ENCODE assay signal across 1 cellular context in the genomic region with DNA sequence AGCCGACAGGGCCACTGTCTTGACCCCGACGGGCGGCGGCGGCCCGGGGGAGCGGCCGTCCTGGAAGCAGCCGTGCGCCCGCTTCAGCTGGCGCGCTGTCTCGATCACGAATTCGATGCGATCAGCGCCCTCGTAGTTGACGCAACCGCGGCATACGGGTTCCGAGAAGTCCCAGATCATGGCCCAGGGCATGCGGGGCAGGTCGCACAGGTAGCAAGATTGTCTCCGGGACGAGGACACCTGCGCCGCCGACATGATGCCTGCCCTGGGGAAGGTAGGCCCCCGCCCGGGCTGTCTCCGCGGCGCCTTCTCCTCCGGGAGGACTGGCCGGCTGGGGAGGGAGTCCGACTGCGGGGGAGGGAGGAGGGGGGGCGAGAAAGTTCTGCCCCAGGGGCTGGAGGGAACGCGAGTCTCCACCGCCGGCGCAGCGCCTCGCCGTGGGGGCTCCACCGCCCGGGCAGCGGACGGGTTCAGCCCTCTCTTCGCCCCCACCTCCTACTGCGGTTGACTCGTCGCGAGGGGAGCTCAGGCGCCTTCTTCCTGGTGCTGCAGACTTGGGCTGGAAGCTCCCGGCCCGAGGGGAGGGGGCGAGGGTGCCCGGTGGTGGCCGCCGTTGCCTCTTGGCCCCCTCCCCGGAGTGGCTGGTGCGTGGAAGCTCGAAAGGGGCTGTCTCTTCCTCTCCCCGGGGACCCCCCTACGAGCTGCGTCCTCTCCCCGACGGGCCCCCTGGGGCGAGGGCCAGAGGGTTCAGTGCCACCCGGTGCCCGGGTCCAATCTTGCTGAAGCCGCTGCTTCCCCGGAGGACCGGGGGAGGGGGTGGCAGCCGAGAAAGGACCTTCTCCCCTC.
A peak's percentile ranks its signal among the peaks of the same experiment; 100 is the strongest.
TF ChIP-seq lines count a peak whose summit lies in the region.

No MANE protein-coding gene starts in this region.

TF ChIP-seq in HEK293, 187 proteins besides CTCF, POLR2A, EP300 and RAD21 (continued from another document and continues in another):
- TF ChIP-seq ZBTB20 (tag by site-specific recombination; IDR thresholded peaks at IDR 0.05): peak; percentile 67
- no peak for TF ChIP-seq ZNF138 (tag by site-specific recombination; IDR thresholded peaks at IDR 0.05; ENCODE audit: borderline replicate concordance)
- TF ChIP-seq, protein P1, sequence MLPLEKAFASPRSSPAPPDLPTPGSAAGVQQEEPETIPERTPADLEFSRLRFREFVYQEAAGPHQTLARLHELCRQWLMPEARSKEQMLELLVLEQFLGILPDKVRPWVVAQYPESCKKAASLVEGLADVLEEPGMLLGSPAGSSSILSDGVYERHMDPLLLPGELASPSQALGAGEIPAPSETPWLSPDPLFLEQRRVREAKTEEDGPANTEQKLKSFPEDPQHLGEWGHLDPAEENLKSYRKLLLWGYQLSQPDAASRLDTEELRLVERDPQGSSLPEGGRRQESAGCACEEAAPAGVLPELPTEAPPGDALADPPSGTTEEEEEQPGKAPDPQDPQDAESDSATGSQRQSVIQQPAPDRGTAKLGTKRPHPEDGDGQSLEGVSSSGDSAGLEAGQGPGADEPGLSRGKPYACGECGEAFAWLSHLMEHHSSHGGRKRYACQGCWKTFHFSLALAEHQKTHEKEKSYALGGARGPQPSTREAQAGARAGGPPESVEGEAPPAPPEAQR (tag by site-specific recombination; IDR thresholded peaks at IDR 0.05): no peak
- no peak for TF ChIP-seq ZNF121 (tag by site-specific recombination; IDR thresholded peaks at IDR 0.05)
- TF ChIP-seq, protein P2, sequence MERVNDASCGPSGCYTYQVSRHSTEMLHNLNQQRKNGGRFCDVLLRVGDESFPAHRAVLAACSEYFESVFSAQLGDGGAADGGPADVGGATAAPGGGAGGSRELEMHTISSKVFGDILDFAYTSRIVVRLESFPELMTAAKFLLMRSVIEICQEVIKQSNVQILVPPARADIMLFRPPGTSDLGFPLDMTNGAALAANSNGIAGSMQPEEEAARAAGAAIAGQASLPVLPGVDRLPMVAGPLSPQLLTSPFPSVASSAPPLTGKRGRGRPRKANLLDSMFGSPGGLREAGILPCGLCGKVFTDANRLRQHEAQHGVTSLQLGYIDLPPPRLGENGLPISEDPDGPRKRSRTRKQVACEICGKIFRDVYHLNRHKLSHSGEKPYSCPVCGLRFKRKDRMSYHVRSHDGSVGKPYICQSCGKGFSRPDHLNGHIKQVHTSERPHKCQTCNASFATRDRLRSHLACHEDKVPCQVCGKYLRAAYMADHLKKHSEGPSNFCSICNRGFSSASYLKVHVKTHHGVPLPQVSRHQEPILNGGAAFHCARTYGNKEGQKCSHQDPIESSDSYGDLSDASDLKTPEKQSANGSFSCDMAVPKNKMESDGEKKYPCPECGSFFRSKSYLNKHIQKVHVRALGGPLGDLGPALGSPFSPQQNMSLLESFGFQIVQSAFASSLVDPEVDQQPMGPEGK (tag by site-specific recombination; IDR thresholded peaks at IDR 0.05): peak; percentile 92
- TF ChIP-seq, protein P3, sequence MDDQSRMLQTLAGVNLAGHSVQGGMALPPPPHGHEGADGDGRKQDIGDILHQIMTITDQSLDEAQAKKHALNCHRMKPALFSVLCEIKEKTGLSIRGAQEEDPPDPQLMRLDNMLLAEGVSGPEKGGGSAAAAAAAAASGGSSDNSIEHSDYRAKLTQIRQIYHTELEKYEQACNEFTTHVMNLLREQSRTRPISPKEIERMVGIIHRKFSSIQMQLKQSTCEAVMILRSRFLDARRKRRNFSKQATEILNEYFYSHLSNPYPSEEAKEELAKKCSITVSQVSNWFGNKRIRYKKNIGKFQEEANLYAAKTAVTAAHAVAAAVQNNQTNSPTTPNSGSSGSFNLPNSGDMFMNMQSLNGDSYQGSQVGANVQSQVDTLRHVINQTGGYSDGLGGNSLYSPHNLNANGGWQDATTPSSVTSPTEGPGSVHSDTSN (CRISPR knock-in tag; IDR thresholded peaks at IDR 0.05): peak; percentile 58; the same call in 1 of the 2 replicates
- TF ChIP-seq ZNF76 (tag by site-specific recombination; IDR thresholded peaks at IDR 0.05; ENCODE audit: borderline replicate concordance, low read depth): peak; percentile 53; the same call in 1 of the 2 replicates
- no peak for TF ChIP-seq GLI2 (tag by site-specific recombination; IDR thresholded peaks at IDR 0.05; ENCODE audit: borderline replicate concordance, low read depth)
- TF ChIP-seq, protein P4, sequence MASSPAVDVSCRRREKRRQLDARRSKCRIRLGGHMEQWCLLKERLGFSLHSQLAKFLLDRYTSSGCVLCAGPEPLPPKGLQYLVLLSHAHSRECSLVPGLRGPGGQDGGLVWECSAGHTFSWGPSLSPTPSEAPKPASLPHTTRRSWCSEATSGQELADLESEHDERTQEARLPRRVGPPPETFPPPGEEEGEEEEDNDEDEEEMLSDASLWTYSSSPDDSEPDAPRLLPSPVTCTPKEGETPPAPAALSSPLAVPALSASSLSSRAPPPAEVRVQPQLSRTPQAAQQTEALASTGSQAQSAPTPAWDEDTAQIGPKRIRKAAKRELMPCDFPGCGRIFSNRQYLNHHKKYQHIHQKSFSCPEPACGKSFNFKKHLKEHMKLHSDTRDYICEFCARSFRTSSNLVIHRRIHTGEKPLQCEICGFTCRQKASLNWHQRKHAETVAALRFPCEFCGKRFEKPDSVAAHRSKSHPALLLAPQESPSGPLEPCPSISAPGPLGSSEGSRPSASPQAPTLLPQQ (tag by site-specific recombination; IDR thresholded peaks at IDR 0.05): peak; percentile 50; the same call in 1 of the 2 replicates
- TF ChIP-seq ZFP69B (tag by site-specific recombination; IDR thresholded peaks at IDR 0.05): 0 out of 2 replicates have a peak, but pooled peaks have one; percentile 11
- TF ChIP-seq, protein P5, sequence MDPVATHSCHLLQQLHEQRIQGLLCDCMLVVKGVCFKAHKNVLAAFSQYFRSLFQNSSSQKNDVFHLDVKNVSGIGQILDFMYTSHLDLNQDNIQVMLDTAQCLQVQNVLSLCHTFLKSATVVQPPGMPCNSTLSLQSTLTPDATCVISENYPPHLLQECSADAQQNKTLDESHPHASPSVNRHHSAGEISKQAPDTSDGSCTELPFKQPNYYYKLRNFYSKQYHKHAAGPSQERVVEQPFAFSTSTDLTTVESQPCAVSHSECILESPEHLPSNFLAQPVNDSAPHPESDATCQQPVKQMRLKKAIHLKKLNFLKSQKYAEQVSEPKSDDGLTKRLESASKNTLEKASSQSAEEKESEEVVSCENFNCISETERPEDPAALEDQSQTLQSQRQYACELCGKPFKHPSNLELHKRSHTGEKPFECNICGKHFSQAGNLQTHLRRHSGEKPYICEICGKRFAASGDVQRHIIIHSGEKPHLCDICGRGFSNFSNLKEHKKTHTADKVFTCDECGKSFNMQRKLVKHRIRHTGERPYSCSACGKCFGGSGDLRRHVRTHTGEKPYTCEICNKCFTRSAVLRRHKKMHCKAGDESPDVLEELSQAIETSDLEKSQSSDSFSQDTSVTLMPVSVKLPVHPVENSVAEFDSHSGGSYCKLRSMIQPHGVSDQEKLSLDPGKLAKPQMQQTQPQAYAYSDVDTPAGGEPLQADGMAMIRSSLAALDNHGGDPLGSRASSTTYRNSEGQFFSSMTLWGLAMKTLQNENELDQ (tag by site-specific recombination; IDR thresholded peaks at IDR 0.05; ENCODE audit: low read depth): no peak
- peak; percentile 19; the same call in 1 of the 2 replicates for TF ChIP-seq IKZF3 (tag by site-specific recombination; IDR thresholded peaks at IDR 0.05)
- no peak for TF ChIP-seq ZNF473 (tag by site-specific recombination; IDR thresholded peaks at IDR 0.05)
- TF ChIP-seq ZNF544 (tag by site-specific recombination; IDR thresholded peaks at IDR 0.05): no peak
- TF ChIP-seq ZNF202 (tag by site-specific recombination; IDR thresholded peaks at IDR 0.05; ENCODE audit: borderline replicate concordance): no peak
- TF ChIP-seq, protein P6, sequence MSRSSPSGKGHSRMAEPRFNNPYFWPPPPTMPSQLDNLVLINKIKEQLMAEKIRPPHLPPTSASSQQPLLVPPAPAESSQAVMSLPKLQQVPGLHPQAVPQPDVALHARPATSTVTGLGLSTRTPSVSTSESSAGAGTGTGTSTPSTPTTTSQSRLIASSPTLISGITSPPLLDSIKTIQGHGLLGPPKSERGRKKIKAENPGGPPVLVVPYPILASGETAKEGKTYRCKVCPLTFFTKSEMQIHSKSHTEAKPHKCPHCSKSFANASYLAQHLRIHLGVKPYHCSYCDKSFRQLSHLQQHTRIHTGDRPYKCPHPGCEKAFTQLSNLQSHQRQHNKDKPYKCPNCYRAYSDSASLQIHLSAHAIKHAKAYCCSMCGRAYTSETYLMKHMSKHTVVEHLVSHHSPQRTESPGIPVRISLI (tag by site-specific recombination; IDR thresholded peaks at IDR 0.05): no peak
- TF ChIP-seq ZNF600 (tag by site-specific recombination; IDR thresholded peaks at IDR 0.05): peak; percentile 65; the same call in 1 of the 2 replicates
- TF ChIP-seq GLI4 (tag by site-specific recombination; IDR thresholded peaks at IDR 0.05): 0 out of 2 replicates have a peak, but pooled peaks have one; percentile 35
- TF ChIP-seq ZNF366 (tag by site-specific recombination; conservative IDR thresholded peaks at IDR 0.05): no peak
- TF ChIP-seq, protein P7, sequence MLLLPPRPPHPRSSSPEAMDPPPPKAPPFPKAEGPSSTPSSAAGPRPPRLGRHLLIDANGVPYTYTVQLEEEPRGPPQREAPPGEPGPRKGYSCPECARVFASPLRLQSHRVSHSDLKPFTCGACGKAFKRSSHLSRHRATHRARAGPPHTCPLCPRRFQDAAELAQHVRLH (tag by site-specific recombination; IDR thresholded peaks at IDR 0.05): no peak
- TF ChIP-seq, protein P8, sequence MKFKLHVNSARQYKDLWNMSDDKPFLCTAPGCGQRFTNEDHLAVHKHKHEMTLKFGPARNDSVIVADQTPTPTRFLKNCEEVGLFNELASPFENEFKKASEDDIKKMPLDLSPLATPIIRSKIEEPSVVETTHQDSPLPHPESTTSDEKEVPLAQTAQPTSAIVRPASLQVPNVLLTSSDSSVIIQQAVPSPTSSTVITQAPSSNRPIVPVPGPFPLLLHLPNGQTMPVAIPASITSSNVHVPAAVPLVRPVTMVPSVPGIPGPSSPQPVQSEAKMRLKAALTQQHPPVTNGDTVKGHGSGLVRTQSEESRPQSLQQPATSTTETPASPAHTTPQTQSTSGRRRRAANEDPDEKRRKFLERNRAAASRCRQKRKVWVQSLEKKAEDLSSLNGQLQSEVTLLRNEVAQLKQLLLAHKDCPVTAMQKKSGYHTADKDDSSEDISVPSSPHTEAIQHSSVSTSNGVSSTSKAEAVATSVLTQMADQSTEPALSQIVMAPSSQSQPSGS (tag by site-specific recombination; IDR thresholded peaks at IDR 0.05; ENCODE audit: low read depth): no peak
- TF ChIP-seq ZXDB (tag by site-specific recombination; IDR thresholded peaks at IDR 0.05): peak; percentile 72
- no peak for TF ChIP-seq GFI1B (tag by site-specific recombination; IDR thresholded peaks at IDR 0.05)
- TF ChIP-seq KLF10 (tag by site-specific recombination; IDR thresholded peaks at IDR 0.05): no peak
- no peak for TF ChIP-seq ZBTB17 (tag by site-specific recombination; IDR thresholded peaks at IDR 0.05)
- TF ChIP-seq, protein P9, sequence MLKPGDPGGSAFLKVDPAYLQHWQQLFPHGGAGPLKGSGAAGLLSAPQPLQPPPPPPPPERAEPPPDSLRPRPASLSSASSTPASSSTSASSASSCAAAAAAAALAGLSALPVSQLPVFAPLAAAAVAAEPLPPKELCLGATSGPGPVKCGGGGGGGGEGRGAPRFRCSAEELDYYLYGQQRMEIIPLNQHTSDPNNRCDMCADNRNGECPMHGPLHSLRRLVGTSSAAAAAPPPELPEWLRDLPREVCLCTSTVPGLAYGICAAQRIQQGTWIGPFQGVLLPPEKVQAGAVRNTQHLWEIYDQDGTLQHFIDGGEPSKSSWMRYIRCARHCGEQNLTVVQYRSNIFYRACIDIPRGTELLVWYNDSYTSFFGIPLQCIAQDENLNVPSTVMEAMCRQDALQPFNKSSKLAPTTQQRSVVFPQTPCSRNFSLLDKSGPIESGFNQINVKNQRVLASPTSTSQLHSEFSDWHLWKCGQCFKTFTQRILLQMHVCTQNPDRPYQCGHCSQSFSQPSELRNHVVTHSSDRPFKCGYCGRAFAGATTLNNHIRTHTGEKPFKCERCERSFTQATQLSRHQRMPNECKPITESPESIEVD (tag by site-specific recombination; IDR thresholded peaks at IDR 0.05): no peak
- TF ChIP-seq HOXA7 (CRISPR knock-in tag; IDR thresholded peaks at IDR 0.05; ENCODE audit: borderline replicate concordance): no peak
- no peak for TF ChIP-seq ZNF391 (tag by site-specific recombination; IDR thresholded peaks at IDR 0.05; ENCODE audit: borderline replicate concordance, low read depth)
- peak; percentile 29; the same call in 1 of the 2 replicates for TF ChIP-seq ZNF629 (tag by site-specific recombination; IDR thresholded peaks at IDR 0.05)
- no peak for TF ChIP-seq ZNF292 (tag by site-specific recombination; IDR thresholded peaks at IDR 0.05; ENCODE audit: borderline replicate concordance, low read depth)
- TF ChIP-seq ZNF549 (tag by site-specific recombination; IDR thresholded peaks at IDR 0.05): no peak
- TF ChIP-seq ZNF274 (IDR thresholded peaks at IDR 0.05; ENCODE audit: low read length): no peak
- no peak for TF ChIP-seq ZNF274 (tag by site-specific recombination; IDR thresholded peaks at IDR 0.05; ENCODE audit: borderline replicate concordance)
- no peak for TF ChIP-seq ZFP41 (tag by site-specific recombination; IDR thresholded peaks at IDR 0.05; ENCODE audit: borderline replicate concordance)
- TF ChIP-seq ZNF2 (tag by site-specific recombination; IDR thresholded peaks at IDR 0.05): peak; percentile 31; the same call in 1 of the 2 replicates
- TF ChIP-seq ZIC2 (tag by site-specific recombination; IDR thresholded peaks at IDR 0.05): peak; percentile 97
- TF ChIP-seq, protein P10, sequence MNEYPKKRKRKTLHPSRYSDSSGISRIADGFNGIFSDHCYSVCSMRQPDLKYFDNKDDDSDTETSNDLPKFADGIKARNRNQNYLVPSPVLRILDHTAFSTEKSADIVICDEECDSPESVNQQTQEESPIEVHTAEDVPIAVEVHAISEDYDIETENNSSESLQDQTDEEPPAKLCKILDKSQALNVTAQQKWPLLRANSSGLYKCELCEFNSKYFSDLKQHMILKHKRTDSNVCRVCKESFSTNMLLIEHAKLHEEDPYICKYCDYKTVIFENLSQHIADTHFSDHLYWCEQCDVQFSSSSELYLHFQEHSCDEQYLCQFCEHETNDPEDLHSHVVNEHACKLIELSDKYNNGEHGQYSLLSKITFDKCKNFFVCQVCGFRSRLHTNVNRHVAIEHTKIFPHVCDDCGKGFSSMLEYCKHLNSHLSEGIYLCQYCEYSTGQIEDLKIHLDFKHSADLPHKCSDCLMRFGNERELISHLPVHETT (tag by site-specific recombination; IDR thresholded peaks at IDR 0.05): no peak
- TF ChIP-seq ZNF560 (tag by site-specific recombination; IDR thresholded peaks at IDR 0.05; ENCODE audit: borderline replicate concordance): no peak
- TF ChIP-seq MZF1 (tag by site-specific recombination; IDR thresholded peaks at IDR 0.05; ENCODE audit: borderline replicate concordance): no peak
- TF ChIP-seq, protein P11, sequence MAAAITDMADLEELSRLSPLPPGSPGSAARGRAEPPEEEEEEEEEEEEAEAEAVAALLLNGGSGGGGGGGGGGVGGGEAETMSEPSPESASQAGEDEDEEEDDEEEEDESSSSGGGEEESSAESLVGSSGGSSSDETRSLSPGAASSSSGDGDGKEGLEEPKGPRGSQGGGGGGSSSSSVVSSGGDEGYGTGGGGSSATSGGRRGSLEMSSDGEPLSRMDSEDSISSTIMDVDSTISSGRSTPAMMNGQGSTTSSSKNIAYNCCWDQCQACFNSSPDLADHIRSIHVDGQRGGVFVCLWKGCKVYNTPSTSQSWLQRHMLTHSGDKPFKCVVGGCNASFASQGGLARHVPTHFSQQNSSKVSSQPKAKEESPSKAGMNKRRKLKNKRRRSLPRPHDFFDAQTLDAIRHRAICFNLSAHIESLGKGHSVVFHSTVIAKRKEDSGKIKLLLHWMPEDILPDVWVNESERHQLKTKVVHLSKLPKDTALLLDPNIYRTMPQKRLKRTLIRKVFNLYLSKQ (tag by site-specific recombination; IDR thresholded peaks at IDR 0.05; ENCODE audit: borderline replicate concordance): no peak
- TF ChIP-seq ZNF501 (tag by site-specific recombination; IDR thresholded peaks at IDR 0.05): no peak; the same call in 1 of the 2 replicates
- no peak for TF ChIP-seq ZNF132 (tag by site-specific recombination; IDR thresholded peaks at IDR 0.05; ENCODE audit: borderline replicate concordance)
